ENCODE assay signal across 8 cellular contexts in the genomic region with DNA sequence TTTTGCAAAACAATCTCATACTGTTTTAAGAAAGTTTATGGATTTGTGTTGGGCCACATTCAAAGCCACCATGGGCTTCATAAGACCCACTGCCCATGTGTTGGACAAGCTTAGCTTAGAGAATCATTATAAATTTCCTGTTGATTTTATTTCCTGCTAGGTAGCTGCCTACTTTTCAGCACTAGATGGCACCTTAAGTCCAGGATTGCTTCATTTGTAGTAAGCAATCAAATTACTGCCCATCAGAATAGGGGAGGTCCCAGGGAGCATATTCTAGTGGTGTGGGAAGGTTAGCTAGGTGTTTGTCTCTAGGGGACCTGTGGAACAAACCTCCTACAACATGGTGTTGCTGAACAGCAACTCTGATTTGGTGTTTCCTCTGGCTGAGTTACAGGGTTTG. TPM values are rescaled to one million over a fixed set of nuclear protein-coding genes. Genes with fewer than 3 reads are reported as not detected.
DNase-seq lines count a peak whose midpoint lies in the region; ATAC-seq and TF ChIP-seq lines count a peak whose summit lies in the region.
"Had no signal": no experiment of that assay in that cellular context is flagged by ENCODE, and none has a peak within 500 bp of the region (broad histone marks: within the 10 kb centered on the region; RNA-seq: fewer than 3 reads in every experiment).

No MANE protein-coding gene starts in this region.

- BruUV-seq in HCT116 (replicated peaks; lab: Mats Ljungman, UMichigan) (no TSS peak), mammary epithelial cell (replicated peaks; lab: Mats Ljungman, UMichigan) (no TSS peak)

- CTCF ChIA-PET in HCT116 (lab: Charles Lee) (interaction anchor here (1.0 to 2.9 kb wide), 8 partner anchors 36 to 267 kb away, joined by 3 to 31 read pairs (median 9); no protein-coding TSS in a partner anchor), mammary epithelial cell (lab: Charles Lee; ENCODE audit: low non-redundant PET) (no interaction called here)

- no peaks in the 10 kb centered on the region for H3K4me1 Mint-ChIP-seq in T-helper 2 cell treated with Interferon-gamma antibody and Interleukin-4, amounts not matched to agents 5 μg/mL and 100 μg/mL, for 36 hours (ENCODE audit: low read depth)

- H3K36me3 ChIP-seq in HCT116 (ENCODE audit: control insufficient read depth in 1 of 2, insufficient read depth in 2 of 2, low read length in 2 of 2) (no peaks in the 10 kb centered on the region), mammary epithelial cell (ENCODE audit: insufficient read depth, low read length) (no peaks in the 10 kb centered on the region), psoas muscle (ENCODE audit: insufficient read depth in 1 of 2, low read depth in 1 of 2) (no peaks in the 10 kb centered on the region)

- DNase-seq in HCT116 (ENCODE audit: low read depth, low spot score) (peak; percentile 51), NCI-H2171 treated with DMSO at 0.1 percent for 48 hours (lab: John Stamatoyannopoulos, UW) (peak; percentile 63), mammary epithelial cell (peak; percentile 21), renal cortical epithelial cell (ENCODE audit: low read depth) (peak; percentile 39), psoas muscle (no peak), retina (no peak)
- DNase-seq in T-helper 2 cell treated with Interferon-gamma antibody and Interleukin-4, amounts not matched to agents 5 μg/mL and 100 μg/mL, for 36 hours (ENCODE audit: low spot score), result no peak
- DNase-seq: activated CD4-positive, alpha-beta T cell treated with anti-CD3 and anti-CD28 coated beads for 1 hour had no signal

- H3K9me3 ChIP-seq in HCT116 (ENCODE audit: control insufficient read depth in 1 of 2, insufficient read depth in 1 of 2, low read depth in 1 of 2, low read length in 2 of 2), result no peaks in the 10 kb centered on the region
- H3K9me3 ChIP-seq in mammary epithelial cell (replicated peaks; ENCODE audit: insufficient read depth, low read length), result no peaks in the 10 kb centered on the region
- no peaks in the 10 kb centered on the region for H3K9me3 ChIP-seq in psoas muscle

- ATAC-seq in HCT116 (peak; percentile 96), psoas muscle (no peak)

- no peaks in the 10 kb centered on the region for H3K9me3 Mint-ChIP-seq in T-helper 2 cell treated with Interferon-gamma antibody and Interleukin-4, amounts not matched to agents 5 μg/mL and 100 μg/mL, for 36 hours

- H3K4me2 ChIP-seq in HCT116 (ENCODE audit: low read length) (no peak overlapping the region), mammary epithelial cell (ENCODE audit: insufficient read depth, low read depth, low read length) (no peak overlapping the region)

- POLR2A ChIA-PET in HCT116 (lab: Charles Lee), result interaction anchor here (1.2 kb wide), 1 partner anchor 36 kb away, joined by 5 read pairs; no protein-coding TSS in a partner anchor

- H3K4me1 ChIP-seq in HCT116 (ENCODE audit: control insufficient read depth in 1 of 2, insufficient read depth in 2 of 2, low read length in 2 of 2) (no peaks in the 10 kb centered on the region), mammary epithelial cell (ENCODE audit: insufficient read depth, low read length) (no peaks in the 10 kb centered on the region), psoas muscle (no peaks in the 10 kb centered on the region)

- H3K27ac ChIP-seq in HCT116 (ENCODE audit: low read depth, low read length) (no peak overlapping the region), mammary epithelial cell (ENCODE audit: insufficient read depth, low read depth, low read length) (no peak overlapping the region), psoas muscle (no peak overlapping the region)

- dilution Hi-C loops in mammary epithelial cell (cut with HindIII; ENCODE audit: low sequenced_read_pairs), result no loop called here

- no peak overlapping the region for H3K9ac ChIP-seq in HCT116 (ENCODE audit: low read length)
- no peak overlapping the region for H3K9ac ChIP-seq in mammary epithelial cell (ENCODE audit: insufficient read depth, low read length)

- H3K4me3 Mint-ChIP-seq in T-helper 2 cell treated with Interferon-gamma antibody and Interleukin-4, amounts not matched to agents 5 μg/mL and 100 μg/mL, for 36 hours, result no peak overlapping the region

- H3K9me2 ChIP-seq in HCT116 (ENCODE audit: insufficient read depth), result no peaks in the 10 kb centered on the region

- in situ Hi-C loops in mammary epithelial cell (cut with MboI; ENCODE audit: low sequenced_read_pairs in 2 of 2), result no loop called here

- peak; percentile 85 for TF ChIP-seq RAD21 in HCT116 (IDR thresholded peaks at IDR 0.05; ENCODE audit: low read depth)

- RAD21 ChIA-PET in HCT116 (lab: Charles Lee; ENCODE audit: low non-redundant PET in 1 of 2, low total read pairs in 2 of 2, uncharacterized antibody in 2 of 2, unreplicated experiment in 2 of 2), result interaction anchor here in 1 of 2 experiments (1.0 to 1.2 kb wide), 2 partner anchors 88 to 134 kb away, joined by 3 to 4 read pairs; no protein-coding TSS in a partner anchor

- H4K20me1 ChIP-seq in HCT116 (ENCODE audit: insufficient read depth) (no peaks in the 10 kb centered on the region), mammary epithelial cell (ENCODE audit: insufficient read depth, low read length) (no peaks in the 10 kb centered on the region)

- TF ChIP-seq CTCF in HCT116 (IDR thresholded peaks at IDR 0.05 in 2 of 3, conservative IDR thresholded peaks at IDR 0.05 in 1 of 3; ENCODE audit: borderline replicate concordance in 1 of 3, insufficient read depth in 1 of 3, low read depth in 2 of 3, low read length in 2 of 3), result peak; percentile 73 to 78 (median 75)
- peak; percentile 55 to 63 for TF ChIP-seq CTCF in mammary epithelial cell (conservative IDR thresholded peaks at IDR 0.05 in 1 of 2, IDR thresholded peaks at IDR 0.05 in 1 of 2; ENCODE audit: extremely low read depth in 1 of 2, insufficient read depth in 1 of 2, low read depth in 1 of 2, low read length in 2 of 2)
- TF ChIP-seq CTCF in psoas muscle (IDR thresholded peaks at IDR 0.05), result no peak

- no peak for TF ChIP-seq POLR2A in HCT116 (IDR thresholded peaks at IDR 0.05; ENCODE audit: borderline replicate concordance, extremely low read depth, insufficient read depth, insufficient read length)

- intact Hi-C loops in HCT116 (cut with micrococcal nuclease), result loop anchor here (1.0 to 2.0 kb wide), 4 partner anchors 88 to 266 kb away; no protein-coding TSS in a partner anchor
- intact Hi-C loops in mammary epithelial cell (cut with micrococcal nuclease), result no loop called here
- intact Hi-C loops in psoas muscle (cut with DNase I), result no loop called here

- no peak overlapping the region for H3K27ac Mint-ChIP-seq in T-helper 2 cell treated with Interferon-gamma antibody and Interleukin-4, amounts not matched to agents 5 μg/mL and 100 μg/mL, for 36 hours

- H3K27me3 Mint-ChIP-seq in T-helper 2 cell treated with Interferon-gamma antibody and Interleukin-4, amounts not matched to agents 5 μg/mL and 100 μg/mL, for 36 hours (ENCODE audit: low read depth), result peaks cover 9% of the 10 kb centered on the region

- H3K79me2 ChIP-seq in HCT116 (ENCODE audit: insufficient read depth, low read length), result no peaks in the 10 kb centered on the region
- H3K79me2 ChIP-seq in mammary epithelial cell (ENCODE audit: insufficient read depth, low read length), result no peaks in the 10 kb centered on the region

- H2AFZ ChIP-seq in HCT116 (ENCODE audit: low read depth, low read length, poor library complexity, severe bottlenecking) (no peak overlapping the region), mammary epithelial cell (ENCODE audit: low read depth, low read length) (no peak overlapping the region)

- H3K36me3 Mint-ChIP-seq in T-helper 2 cell treated with Interferon-gamma antibody and Interleukin-4, amounts not matched to agents 5 μg/mL and 100 μg/mL, for 36 hours (ENCODE audit: low read depth), result no peaks in the 10 kb centered on the region

- H3K27me3 ChIP-seq in HCT116 (ENCODE audit: insufficient read depth, low read length), result peaks cover 4% of the 10 kb centered on the region
- no peaks in the 10 kb centered on the region for H3K27me3 ChIP-seq in mammary epithelial cell (ENCODE audit: insufficient read depth, low read length)
- H3K27me3 ChIP-seq in psoas muscle (ENCODE audit: insufficient read depth in 3 of 3, low read length in 2 of 3), result peaks cover 0 to 4% (median 2%) of the 10 kb centered on the region in 3 donors

- no peak overlapping the region for H3K4me3 ChIP-seq in HCT116 (replicated peaks in 1 of 2; ENCODE audit: low read depth in 1 of 2, low read length in 2 of 2)
- H3K4me3 ChIP-seq in mammary epithelial cell (replicated peaks in 1 of 3; ENCODE audit: insufficient read depth in 1 of 3, low read depth in 2 of 3, low read length in 3 of 3), result no peak overlapping the region
- no peak overlapping the region for H3K4me3 ChIP-seq in psoas muscle

TF ChIP-seq in HCT116, 20 proteins besides CTCF, POLR2A, EP300 and RAD21 (continues in another document):
- TF ChIP-seq EGR1 (IDR thresholded peaks at IDR 0.05; ENCODE audit: low read depth), result no peak
- no peak for TF ChIP-seq POLR2AphosphoS5 (IDR thresholded peaks at IDR 0.05; ENCODE audit: low read depth, low read length)
- TF ChIP-seq ZFX (IDR thresholded peaks at IDR 0.05), result no peak
- no peak for TF ChIP-seq ZNF274 (IDR thresholded peaks at IDR 0.05; ENCODE audit: low read depth, low read length)
- no peak for TF ChIP-seq JUND (IDR thresholded peaks at IDR 0.05)
- TF ChIP-seq EZH2 (IDR thresholded peaks at IDR 0.05), result no peak
- TF ChIP-seq FOSL1 (IDR thresholded peaks at IDR 0.05; ENCODE audit: low read depth), result no peak
- TF ChIP-seq YY1 (IDR thresholded peaks at IDR 0.05; ENCODE audit: extremely low read depth, insufficient replicate concordance, low read depth, low read length), result no peak

RNA-seq across cellular contexts. Expression of a gene that starts 11.0 kb away (rescaled TPM):
- total RNA-seq in HCT116 (2021; ENCODE audit: unreplicated experiment), result not detected
- not detected in 2 replicates for polyA plus RNA-seq in HCT116 (2012)
- total RNA-seq in mammary epithelial cell, result not detected
- not detected for polyA plus RNA-seq in mammary epithelial cell
- polyA minus RNA-seq in mammary epithelial cell, result not detected
- total RNA-seq in renal cortical epithelial cell, result not detected in 2 replicates
- not detected for total RNA-seq in psoas muscle
- polyA plus RNA-seq in psoas muscle, result under 1 TPM in 1 of 3 donors, not detected in 2; 0.13 TPM

RNA-seq across cellular contexts. Expression of a gene that starts 34.4 kb away (rescaled TPM):
- not detected for total RNA-seq in HCT116 (2021; ENCODE audit: unreplicated experiment)
- not detected in 2 replicates for polyA plus RNA-seq in HCT116 (2012)
- not detected for total RNA-seq in mammary epithelial cell
- not detected for polyA plus RNA-seq in mammary epithelial cell
- polyA minus RNA-seq in mammary epithelial cell, result not detected
- not detected in 2 replicates for total RNA-seq in renal cortical epithelial cell
- not detected for total RNA-seq in psoas muscle
- not detected for polyA plus RNA-seq in psoas muscle

Comparison
In these comparisons a context has a peak if more than half of its experiments do, and no peak if none do; other contexts are left out.
1. DNase-seq: peak in HCT116 (single experiment), NCI-H2171 treated with DMSO at 0.1 percent for 48 hours (single experiment), mammary epithelial cell (single experiment) and renal cortical epithelial cell (single experiment); none in psoas muscle (0 of 2), retina (single experiment) and T-helper 2 cell treated with Interferon-gamma antibody and Interleukin-4, amounts not matched to agents 5 μg/mL and 100 μg/mL, for 36 hours (single experiment).